7 cellular contexts compared by ENCODE assay signal in the genomic region with DNA sequence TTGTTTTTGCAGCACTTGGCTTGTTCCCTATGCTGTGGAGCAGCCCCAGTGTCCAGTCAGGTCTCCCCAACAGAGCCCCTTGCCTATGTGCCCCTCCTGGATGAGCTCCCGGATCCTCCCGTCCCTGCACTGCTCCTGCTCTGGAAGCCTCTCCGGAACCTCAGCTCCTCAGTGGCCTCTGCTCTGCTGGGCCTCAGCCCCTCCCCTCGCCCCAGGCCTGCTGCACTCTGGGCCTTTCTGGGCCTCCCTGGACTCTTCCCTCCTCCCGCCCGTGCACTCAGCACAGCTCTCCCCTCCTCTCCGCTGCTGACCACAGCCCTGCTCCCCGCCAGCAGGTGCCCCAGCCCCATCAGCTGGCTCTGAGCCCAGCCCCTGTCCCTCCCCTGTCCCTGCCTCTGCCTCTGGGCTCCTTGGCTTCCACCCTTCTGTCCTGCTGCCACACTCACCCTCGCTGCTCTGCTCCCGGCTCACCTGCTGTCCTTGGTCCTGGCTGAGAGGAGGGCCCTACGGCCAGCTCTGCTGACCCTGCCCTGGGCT.
DNase-seq lines count a peak whose midpoint lies in the region; ATAC-seq and TF ChIP-seq lines count a peak whose summit lies in the region.
"Not testable (repeated sequence)": the region's sequence is repeated elsewhere in the genome, so short reads cannot be mapped to it uniquely, and the experiment has no call there.

No MANE protein-coding gene starts in this region.

- ATAC-seq in SK-N-SH treated with all-trans-retinoic acid at 6 μM for 48 hours (peak; percentile 43; the same call in 2 of the 3 replicates), left lung (peak; percentile 53), omental fat pad (ENCODE audit: low FRiP score) (peak; percentile 81)

- H3K4me1 ChIP-seq in left lung = not testable (repeated sequence)
- peaks cover 4 to 18% of the 10 kb centered on the region in 2 donors for H3K4me1 ChIP-seq in thyroid gland

- not testable (repeated sequence) for H3K4me3 ChIP-seq in left lung; thyroid gland (replicated peaks in 1 of 3)

- not testable (repeated sequence) for H3K9me3 ChIP-seq in left lung, thyroid gland

- not testable (repeated sequence) for TF ChIP-seq CTCF in left lung (IDR thresholded peaks at IDR 0.05); omental fat pad (IDR thresholded peaks at IDR 0.05); thyroid gland (IDR thresholded peaks at IDR 0.05)

- intact Hi-C loops in left lung (cut with DNase I); thyroid gland (cut with DNase I): not testable (repeated sequence)

- WGBS in thyroid gland, 2 donors = 24 to 28% methylated on average over 8 of the region's 11 CpGs

- TF ChIP-seq POLR2A in thyroid gland (IDR thresholded peaks at IDR 0.05) = not testable (repeated sequence)

- H3K27ac ChIP-seq in left lung = not testable (repeated sequence)
- H3K27ac ChIP-seq in thyroid gland = peak overlapping the region in 1 of 3 donors; percentile 32

- not testable (repeated sequence) for H3K36me3 ChIP-seq in left lung, thyroid gland

- peak; percentile 40 for DNase-seq in ELF-1 (ENCODE audit: low read depth, low spot score)
- DNase-seq in NCI-H1417 (lab: John Stamatoyannopoulos, UW) = peak in 2 of 3 experiments; percentile 25 to 40
- DNase-seq in ecto neural progenitor cell (ENCODE audit: low spot score) = peak; percentile 27
- DNase-seq in left lung = peak in 1 of 2 donors; percentile 79
- not testable (repeated sequence) for DNase-seq in omental fat pad (ENCODE audit: low spot score)
- peak; percentile 64 to 78 for DNase-seq in thyroid gland

- H3K27me3 ChIP-seq in left lung, thyroid gland: not testable (repeated sequence)
